In the genomic region with DNA sequence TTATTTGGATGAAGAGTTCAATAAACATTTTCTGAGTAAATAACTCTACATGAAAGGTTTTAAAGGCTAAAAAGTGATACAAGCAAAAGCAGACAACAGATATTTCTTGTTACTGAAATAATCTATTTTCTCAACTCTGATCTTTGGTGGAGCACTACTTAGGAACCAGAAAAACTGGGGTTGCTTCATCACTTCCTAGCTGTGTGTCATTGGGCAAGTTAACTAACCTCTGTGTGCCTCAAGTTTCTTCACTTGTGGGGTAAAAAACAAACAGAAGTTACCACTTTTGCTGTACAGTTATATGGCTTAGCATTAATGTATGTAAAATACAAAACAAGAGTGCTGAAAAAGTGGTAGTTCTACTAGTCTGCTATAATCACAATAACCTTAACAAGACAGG, we compare ENCODE assay signal across 15 cellular contexts. TPM values are rescaled to one million over a fixed set of nuclear protein-coding genes. Genes with fewer than 3 reads are reported as not detected.
DNase-seq lines count a peak whose midpoint lies in the region; ATAC-seq and TF ChIP-seq lines count a peak whose summit lies in the region.
"Had no signal": no experiment of that assay in that cellular context is flagged by ENCODE, and none has a peak within 500 bp of the region (broad histone marks: within the 10 kb centered on the region; RNA-seq: fewer than 3 reads in every experiment).

No MANE protein-coding gene starts in this region.

- no peak overlapping the region for H3K4me3 ChIP-seq in cardiac muscle cell

- H3K4me1 ChIP-seq in cardiac muscle cell (ENCODE audit: low read depth) = peaks cover 47% of the 10 kb centered on the region

- peaks cover 74% of the 10 kb centered on the region for H3K4me1 Mint-ChIP-seq in T-helper 17 cell

- H3K9me3 ChIP-seq in cardiac muscle cell (ENCODE audit: low read depth) = no peaks in the 10 kb centered on the region
- no peaks in the 10 kb centered on the region for H3K9me3 ChIP-seq in T-helper 17 cell (ENCODE audit: control insufficient read depth, low read length, poor library complexity, severe bottlenecking)

- peaks cover 4% of the 10 kb centered on the region for H3K36me3 Mint-ChIP-seq in T-helper 17 cell (ENCODE audit: low read depth)

- DNase-seq in cardiac muscle cell (ENCODE audit: low read depth in 1 of 2, low spot score in 1 of 2) = peak in 1 of 2 donors; percentile 30
- DNase-seq in Right ventricle myocardium inferior (ENCODE audit: missing footprints) = no peak
- DNase-seq in T-helper 17 cell = no peak
- peak; percentile 59 for DNase-seq in iris pigment epithelial cell (ENCODE audit: low read depth)
- DNase-seq in stimulated activated CD8-positive, alpha-beta memory T cell treated with anti-CD3 and anti-CD28 coated beads, Interleukin-4, amount 100 ng/mL, for 48 hours = no peak
- DNase-seq in SW480 (ENCODE audit: low spot score) = no peak
- DNase-seq: activated T-cell treated with anti-CD3 and anti-CD28 coated beads, Interleukin-2, amount 50 U/mL, for 48 hours; hypothalamus; NCI-H1436 treated with DMSO at 0.1 percent for 48 hours; NCI-H524 treated with DMSO at 0.1 percent for 48 hours; SHP77 treated with DMSO at 0.1 percent for 48 hours; stimulated activated CD4-positive, alpha-beta T cell treated with anti-CD3 and anti-CD28 coated beads, Interleukin-1b, Interleukin-23, amount 100 ng/mL, for 48 hours had no signal

- peak overlapping the region; percentile 21 for H3K27ac ChIP-seq in cardiac muscle cell
- H3K27ac ChIP-seq: VCaP had no signal

- H3K36me3 ChIP-seq in cardiac muscle cell = no peaks in the 10 kb centered on the region

- H3K27me3 ChIP-seq in cardiac muscle cell = no peaks in the 10 kb centered on the region

- TF ChIP-seq CTCF in cardiac muscle cell (IDR thresholded peaks at IDR 0.05; ENCODE audit: low read depth, low read length) = no peak

- peak overlapping the region; percentile 82 for H3K27ac Mint-ChIP-seq in T-helper 17 cell

- no peak for ATAC-seq in Right ventricle myocardium inferior
- ATAC-seq in T-helper 17 cell = no peak
- ATAC-seq in HG03095 (IDR thresholded peaks at IDR 0.05; ENCODE audit: unreplicated experiment) = no peak
- ATAC-seq in HG03565 (IDR thresholded peaks at IDR 0.05; ENCODE audit: unreplicated experiment) = no peak

- no peak overlapping the region for H3K4me3 Mint-ChIP-seq in T-helper 17 cell

- no peaks in the 10 kb centered on the region for H3K27me3 Mint-ChIP-seq in T-helper 17 cell

- intact Hi-C loops in Right ventricle myocardium inferior (cut with DNase I) = loop anchor here (10.0 kb wide), 1 partner anchor 147 kb away; no protein-coding TSS in a partner anchor

RNA-seq across cellular contexts. Expression of gene MAPK1, which starts 5.6 kb away (rescaled TPM):
- 32.7 and 73.2 TPM in 2 replicates for total RNA-seq in cardiac muscle cell
- 72.1 and 92.5 TPM in 2 replicates for polyA plus RNA-seq in cardiac muscle cell
- total RNA-seq in Right ventricle myocardium inferior = 79.2 TPM
- 10 to 100 TPM; 74.2 to 84.6 TPM for total RNA-seq in T-helper 17 cell
